ENCODE assay signal across 15 cellular contexts in genomic region chr18:5527603-5528002, GRCh38. TPM values are rescaled to one million over a fixed set of nuclear protein-coding genes. Genes with fewer than 3 reads are reported as not detected.
DNase-seq lines count a peak whose midpoint lies in the region; ATAC-seq lines count a peak whose summit lies in the region.
"Had no signal": no experiment of that assay in that cellular context is flagged by ENCODE, and none has a peak within 500 bp of the region (broad histone marks: within the 10 kb centered on the region; RNA-seq: fewer than 3 reads in every experiment).

No MANE protein-coding gene starts in this region.

- peaks cover 0 to 17% (median 7%) of the 10 kb centered on the region in 7 donors for H3K4me1 Mint-ChIP-seq in naive thymus-derived CD4-positive, alpha-beta T cell

- CTCF ChIA-PET in naive thymus-derived CD4-positive, alpha-beta T cell (lab: Charles Lee), result no interaction called here

- H3K4me3 ChIP-seq in adipocyte (ENCODE audit: low read length), result peak overlapping the region; percentile 65
- H3K4me3 ChIP-seq in naive thymus-derived CD4-positive, alpha-beta T cell (ENCODE audit: low read length), result no peak overlapping the region
- H3K4me3 ChIP-seq: SJSA1, thoracic aorta had no signal

- POLR2A ChIA-PET in naive thymus-derived CD4-positive, alpha-beta T cell (lab: Charles Lee), result no interaction called here

- H3K4me1 ChIP-seq in adipocyte (ENCODE audit: control insufficient read depth, insufficient read depth, low read length), result peaks cover 31% of the 10 kb centered on the region
- H3K4me1 ChIP-seq in naive thymus-derived CD4-positive, alpha-beta T cell (ENCODE audit: control insufficient read depth in 2 of 2, insufficient read depth in 2 of 2, low read length in 2 of 2), result no peaks in the 10 kb centered on the region
- H3K4me1 ChIP-seq: SJSA1 had no signal

- no peak overlapping the region for H3K27ac Mint-ChIP-seq in naive thymus-derived CD4-positive, alpha-beta T cell

- no peaks in the 10 kb centered on the region for H3K9me3 Mint-ChIP-seq in naive thymus-derived CD4-positive, alpha-beta T cell

- intact Hi-C loops in Right ventricle myocardium superior (cut with DNase I), result no loop called here
- intact Hi-C loops in sciatic nerve (cut with DNase I), result no loop called here
- intact Hi-C loops in naive thymus-derived CD4-positive, alpha-beta T cell (cut with micrococcal nuclease), result no loop called here

- H3K4me3 Mint-ChIP-seq in naive thymus-derived CD4-positive, alpha-beta T cell, result no peak overlapping the region

- H3K36me3 Mint-ChIP-seq in naive thymus-derived CD4-positive, alpha-beta T cell, result no peaks in the 10 kb centered on the region

- peak; percentile 91 for ATAC-seq in Right ventricle myocardium superior (ENCODE audit: poor library complexity)
- ATAC-seq in sciatic nerve, result peak; percentile 97
- no peak for ATAC-seq in GM19324 (IDR thresholded peaks at IDR 0.05; ENCODE audit: low FRiP score, unreplicated experiment)
- ATAC-seq in naive thymus-derived CD4-positive, alpha-beta T cell, result no peak

- DNase-seq in GM03348 (ENCODE audit: low spot score), result peak; percentile 78
- DNase-seq in adipocyte (ENCODE audit: low read depth), result peak; percentile 98
- DNase-seq in Right ventricle myocardium superior, result peak; percentile 55
- peak; percentile 73 for DNase-seq in sciatic nerve (ENCODE audit: low spot score)
- DNase-seq in activated naive CD4-positive, alpha-beta T cell treated with Interleukin-2 at 50 U/mL for 16 hours, result no peak
- DNase-seq in GDM1 (lab: John Stamatoyannopoulos, UW), result no peak
- DNase-seq in naive thymus-derived CD4-positive, alpha-beta T cell, result no peak
- DNase-seq: activated CD4-positive, alpha-beta T cell treated with anti-CD3 and anti-CD28 coated beads, Interleukin-2, amount 50 U/mL, for 1 hour; DMS153; HCEC 1CT; NCI-H2029 treated with DMSO at 0.1 percent for 48 hours had no signal

- peaks cover 0 to 34% (median 5%) of the 10 kb centered on the region in 5 donors for H3K27me3 Mint-ChIP-seq in naive thymus-derived CD4-positive, alpha-beta T cell

- peak overlapping the region; percentile 43 for H3K9ac ChIP-seq in adipocyte (ENCODE audit: low read length)

- H3K9me3 ChIP-seq in adipocyte (ENCODE audit: control insufficient read depth, low read length), result no peaks in the 10 kb centered on the region
- H3K9me3 ChIP-seq in naive thymus-derived CD4-positive, alpha-beta T cell (ENCODE audit: control insufficient read depth in 2 of 3, low read length in 3 of 3), result no peaks in the 10 kb centered on the region
- H3K9me3 ChIP-seq: SJSA1, thoracic aorta had no signal

- H3K27me3 ChIP-seq in adipocyte (replicated peaks; ENCODE audit: control insufficient read depth, insufficient read depth, low read length), result no peaks in the 10 kb centered on the region
- H3K27me3 ChIP-seq in naive thymus-derived CD4-positive, alpha-beta T cell (ENCODE audit: control insufficient read depth in 2 of 2, insufficient read depth in 2 of 2, low read length in 2 of 2), result no peaks in the 10 kb centered on the region
- H3K27me3 ChIP-seq: SJSA1 had no signal

- H3K36me3 ChIP-seq in adipocyte (ENCODE audit: control insufficient read depth, insufficient read depth, low read length, severe bottlenecking), result no peaks in the 10 kb centered on the region
- no peaks in the 10 kb centered on the region for H3K36me3 ChIP-seq in naive thymus-derived CD4-positive, alpha-beta T cell (ENCODE audit: control insufficient read depth in 2 of 3, insufficient read depth in 3 of 3, low read length in 3 of 3)
- H3K36me3 ChIP-seq: SJSA1, thoracic aorta had no signal

- no peak overlapping the region for H3K27ac ChIP-seq in naive thymus-derived CD4-positive, alpha-beta T cell (ENCODE audit: low read depth, low read length)
- H3K27ac ChIP-seq: SJSA1, thoracic aorta had no signal

RNA-seq across cellular contexts. Expression of gene EPB41L3, which starts 16.2 kb away (rescaled TPM):
- total RNA-seq in Right ventricle myocardium superior (6.8 TPM), sciatic nerve (73.1 TPM)
- total RNA-seq in naive thymus-derived CD4-positive, alpha-beta T cell, result 10 to 100 TPM in 4 of 5 experiments, 1 to 10 TPM in 1; 1.5 to 35.5 (median 15.3) TPM
- 1 to 10 TPM; 1.9 to 5.6 TPM for polyA plus RNA-seq in naive thymus-derived CD4-positive, alpha-beta T cell
- total RNA-seq: myocyte had no signal

Comparison
In these comparisons a context has a peak if more than half of its experiments do, and no peak if none do; other contexts are left out.
1. DNase-seq: peak in GM03348 (single experiment), adipocyte (single experiment), Right ventricle myocardium superior (single experiment) and sciatic nerve (single experiment); none in activated naive CD4-positive, alpha-beta T cell treated with Interleukin-2 at 50 U/mL for 16 hours (single experiment), GDM1 (single experiment) and naive thymus-derived CD4-positive, alpha-beta T cell (0 of 9).
2. ATAC-seq: peak in Right ventricle myocardium superior (single experiment) and sciatic nerve (single experiment); none in GM19324 (single experiment) and naive thymus-derived CD4-positive, alpha-beta T cell (single experiment).